ENCODE assay signal across 13 cellular contexts in the genomic region with DNA sequence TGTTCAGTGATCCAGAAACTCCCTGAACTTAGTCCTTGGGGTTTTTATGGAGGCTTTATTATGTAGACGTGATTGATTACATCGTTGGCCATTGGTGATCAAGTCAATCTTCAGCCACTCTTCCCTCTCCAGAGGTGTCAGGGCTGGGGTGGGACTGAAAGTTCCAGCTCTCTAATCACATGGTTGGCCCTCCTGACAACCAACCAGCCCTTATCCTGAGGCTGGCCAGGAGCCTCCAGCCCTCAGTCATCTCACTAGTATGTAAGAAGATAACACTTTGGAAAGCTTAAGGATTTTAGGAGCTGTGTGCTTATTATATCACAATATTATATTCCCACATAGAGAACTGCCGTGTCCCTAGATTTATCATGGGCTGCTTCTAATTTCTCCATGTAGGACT.
DNase-seq lines count a peak whose midpoint lies in the region; ATAC-seq and TF ChIP-seq lines count a peak whose summit lies in the region.
"Had no signal": no experiment of that assay in that cellular context is flagged by ENCODE, and none has a peak within 500 bp of the region (broad histone marks: within the 10 kb centered on the region; RNA-seq: fewer than 3 reads in every experiment).

No MANE protein-coding gene starts in this region.

- H3K27me3 Mint-ChIP-seq in WTC11 (ENCODE audit: low read depth) (no peaks in the 10 kb centered on the region), neural crest cell (ENCODE audit: low read depth) (no peaks in the 10 kb centered on the region)
- H3K27me3 Mint-ChIP-seq: CD8-positive, alpha-beta memory T cell had no signal

- peak overlapping the region; percentile 44; the same call in 1 of the 2 replicates for H3K27ac Mint-ChIP-seq in WTC11
- H3K27ac Mint-ChIP-seq in neural crest cell (ENCODE audit: unreplicated experiment), result peak overlapping the region; percentile 7
- H3K27ac Mint-ChIP-seq: CD14-positive monocyte had no signal

- no peaks in the 10 kb centered on the region; the same call in 1 of the 2 replicates for H3K36me3 ChIP-seq in H7 (replicated peaks; ENCODE audit: control insufficient read depth, insufficient read depth, low read length)

- ATAC-seq in WTC11, result no peak
- ATAC-seq in right cardiac atrium, result peak; percentile 65 to 87
- ATAC-seq in HG03159 (IDR thresholded peaks at IDR 0.05; ENCODE audit: unreplicated experiment), result no peak
- ATAC-seq: HepG2 had no signal

- H3K4me3 Mint-ChIP-seq in WTC11 (no peak overlapping the region), neural crest cell (no peak overlapping the region)
- H3K4me3 Mint-ChIP-seq: CD14-positive monocyte; CD8-positive, alpha-beta memory T cell had no signal

- H3K4me1 Mint-ChIP-seq in WTC11, result peaks cover 27% of the 10 kb centered on the region
- no peaks in the 10 kb centered on the region for H3K4me1 Mint-ChIP-seq in neural crest cell
- H3K4me1 Mint-ChIP-seq: CD14-positive monocyte; CD8-positive, alpha-beta memory T cell had no signal

- H3K9me3 Mint-ChIP-seq in WTC11 (peaks cover 3% of the 10 kb centered on the region; the same call in 1 of the 2 replicates), neural crest cell (no peaks in the 10 kb centered on the region)
- H3K9me3 Mint-ChIP-seq: CD14-positive monocyte; CD8-positive, alpha-beta memory T cell had no signal

- H3K4me3 ChIP-seq in fibroblast of the aortic adventitia (ENCODE audit: low read depth, low read length) (no peak overlapping the region), right cardiac atrium (ENCODE audit: low read length) (no peak overlapping the region), H7 (ENCODE audit: insufficient read depth, low read depth, low read length) (no peak overlapping the region)

- H3K27ac ChIP-seq in right cardiac atrium (ENCODE audit: low read length), result no peak overlapping the region

- H3K4me1 ChIP-seq in right cardiac atrium (ENCODE audit: control insufficient read depth, insufficient read depth, low read length), result peaks cover 2% of the 10 kb centered on the region
- H3K4me1 ChIP-seq: Caco-2 had no signal

- intact Hi-C loops in right cardiac atrium (cut with DNase I), result no loop called here

- H3K36me3 Mint-ChIP-seq in WTC11, result peaks cover 13% of the 10 kb centered on the region
- peaks cover 13% of the 10 kb centered on the region for H3K36me3 Mint-ChIP-seq in neural crest cell (ENCODE audit: low read depth)

- CTCF ChIA-PET in WTC11 (lab: Charles Lee), result interaction anchor here (1.0 kb wide), 1 partner anchor 222 kb away, joined by 3 read pairs; no protein-coding TSS in a partner anchor

- POLR2A ChIA-PET in WTC11 (lab: Charles Lee), result interaction anchor here (0.6 kb wide), 1 partner anchor 13 kb away, joined by 3 read pairs; no protein-coding TSS in a partner anchor

- WGBS in right cardiac atrium, result 54% methylated on average over 3 of the region's 3 CpGs

- no peaks in the 10 kb centered on the region for H3K27me3 ChIP-seq in right cardiac atrium (ENCODE audit: control insufficient read depth, insufficient read depth)
- H3K27me3 ChIP-seq in H7 (ENCODE audit: control insufficient read depth, insufficient read depth, low read length), result no peaks in the 10 kb centered on the region

- no peak for DNase-seq in WTC11 (ENCODE audit: low spot score)
- peak; percentile 8 for DNase-seq in fibroblast of the aortic adventitia (ENCODE audit: low read depth)
- DNase-seq in right cardiac atrium, result peak; percentile 22 to 66 (median 44)
- no peak for DNase-seq in neural crest cell (ENCODE audit: low read depth, low spot score)
- DNase-seq in H7, result no peak
- DNase-seq in DMS 273 (lab: John Stamatoyannopoulos, UW; ENCODE audit: unreplicated experiment), result no peak
- DNase-seq: Caco-2; CD8-positive, alpha-beta memory T cell; DMS53; GF-D8 had no signal

- no peaks in the 10 kb centered on the region for H3K9me3 ChIP-seq in right cardiac atrium (ENCODE audit: control insufficient read depth, low read length)
- H3K9me3 ChIP-seq: Caco-2 had no signal

- TF ChIP-seq CTCF in WTC11 (IDR thresholded peaks at IDR 0.05) (no peak), fibroblast of the aortic adventitia (IDR thresholded peaks at IDR 0.05; ENCODE audit: insufficient read depth, low read length) (no peak), neural crest cell (conservative IDR thresholded peaks at IDR 0.05) (no peak)

TF ChIP-seq in WTC11, 78 proteins besides CTCF, POLR2A, EP300 and RAD21:
- TF ChIP-seq, protein P1, sequence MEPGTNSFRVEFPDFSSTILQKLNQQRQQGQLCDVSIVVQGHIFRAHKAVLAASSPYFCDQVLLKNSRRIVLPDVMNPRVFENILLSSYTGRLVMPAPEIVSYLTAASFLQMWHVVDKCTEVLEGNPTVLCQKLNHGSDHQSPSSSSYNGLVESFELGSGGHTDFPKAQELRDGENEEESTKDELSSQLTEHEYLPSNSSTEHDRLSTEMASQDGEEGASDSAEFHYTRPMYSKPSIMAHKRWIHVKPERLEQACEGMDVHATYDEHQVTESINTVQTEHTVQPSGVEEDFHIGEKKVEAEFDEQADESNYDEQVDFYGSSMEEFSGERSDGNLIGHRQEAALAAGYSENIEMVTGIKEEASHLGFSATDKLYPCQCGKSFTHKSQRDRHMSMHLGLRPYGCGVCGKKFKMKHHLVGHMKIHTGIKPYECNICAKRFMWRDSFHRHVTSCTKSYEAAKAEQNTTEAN (CRISPR knock-in tag; IDR thresholded peaks at IDR 0.05), result no peak
- TF ChIP-seq ZBTB21 (CRISPR knock-in tag; IDR thresholded peaks at IDR 0.05; ENCODE audit: borderline replicate concordance) (no peak), ZNF671 (CRISPR knock-in tag; IDR thresholded peaks at IDR 0.05) (no peak), NR1H2 (CRISPR knock-in tag; IDR thresholded peaks at IDR 0.05) (no peak), GTF2I (CRISPR knock-in tag; conservative IDR thresholded peaks at IDR 0.05) (no peak), CBFB (CRISPR knock-in tag; IDR thresholded peaks at IDR 0.05; ENCODE audit: low read depth) (no peak)
- TF ChIP-seq, protein P2, sequence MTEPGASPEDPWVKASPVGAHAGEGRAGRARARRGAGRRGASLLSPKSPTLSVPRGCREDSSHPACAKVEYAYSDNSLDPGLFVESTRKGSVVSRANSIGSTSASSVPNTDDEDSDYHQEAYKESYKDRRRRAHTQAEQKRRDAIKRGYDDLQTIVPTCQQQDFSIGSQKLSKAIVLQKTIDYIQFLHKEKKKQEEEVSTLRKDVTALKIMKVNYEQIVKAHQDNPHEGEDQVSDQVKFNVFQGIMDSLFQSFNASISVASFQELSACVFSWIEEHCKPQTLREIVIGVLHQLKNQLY (CRISPR knock-in tag; IDR thresholded peaks at IDR 0.05), result no peak

Comparison
In these comparisons a context has a peak if more than half of its experiments do, and no peak if none do; other contexts are left out.
1. ATAC-seq: peak in right cardiac atrium (2 of 2); none in WTC11 (single experiment) and HG03159 (single experiment).
2. DNase-seq: peak in fibroblast of the aortic adventitia (single experiment) and right cardiac atrium (3 of 3); none in WTC11 (single experiment), neural crest cell (single experiment), H7 (single experiment) and DMS 273 (single experiment).